20 cellular contexts compared by ENCODE assay signal in genomic region chr12:7868391-7868790, GRCh38. TPM values are rescaled to one million over a fixed set of nuclear protein-coding genes. Genes with fewer than 3 reads are reported as not detected.
"Had no signal": no experiment of that assay in that cellular context is flagged by ENCODE, and none has a peak within 500 bp of the region (broad histone marks: within the 10 kb centered on the region; RNA-seq: fewer than 3 reads in every experiment).

No MANE protein-coding gene starts in this region.

- H3K27ac ChIP-seq: esophagus squamous epithelium, gastrocnemius medialis, heart left ventricle, psoas muscle, spleen, thyroid gland had no signal

- H3K4me1 ChIP-seq: gastrocnemius medialis, psoas muscle, thyroid gland had no signal

- H3K36me3 ChIP-seq: esophagus squamous epithelium, gastrocnemius medialis, heart left ventricle, spleen, thyroid gland had no signal

- ATAC-seq: activated T-cell treated with anti-CD3 and anti-CD28 coated beads, Interleukin-2, amount 50 U/mL, for 72 hours; gastrocnemius medialis; heart left ventricle; psoas muscle; sciatic nerve; T-helper 17 cell had no signal

- H3K9me3 ChIP-seq: esophagus squamous epithelium, gastrocnemius medialis, heart left ventricle, psoas muscle, spleen, thyroid gland had no signal

- H3K4me3 ChIP-seq: esophagus squamous epithelium, gastrocnemius medialis, heart left ventricle, psoas muscle, spleen, thyroid gland had no signal

- DNase-seq: activated B cell treated with CpG ODN at 0.5 μM for 24 hours; activated CD4-positive, alpha-beta T cell treated with anti-CD3 and anti-CD28 coated beads, Interleukin-2, amount 10 ng/mL, durations not matched to agents 24 days and 14 days; activated CD8-positive, alpha-beta memory T cell treated with anti-CD3 and anti-CD28 coated beads, Interleukin-2, amount 50 U/mL, for 48 hours; activated gamma-delta T cell; activated T-cell treated with anti-CD3 and anti-CD28 coated beads, Interleukin-2, amount 50 U/mL, for 72 hours; amniotic stem cell; cortex of kidney; effector CD4-positive, alpha-beta T cell; esophagus squamous epithelium; gastrocnemius medialis; heart left ventricle; immature natural killer cell; nephron progenitor cell; psoas muscle; spleen; stimulated activated CD4-positive, alpha-beta T cell treated with anti-CD3 and anti-CD28 coated beads, Interleukin-1b, Interleukin-23, amount 100 ng/mL, for 48 hours; T-helper 17 cell; thyroid gland had no signal

RNA-seq across cellular contexts. Expression of gene SLC2A14, which starts 4.3 kb away (rescaled TPM):
- total RNA-seq: esophagus squamous epithelium, gastrocnemius medialis, omental fat pad had no signal
- polyA plus RNA-seq: heart left ventricle, immature natural killer cell, spleen had no signal
